10 cellular contexts compared by ENCODE assay signal in the genomic region with DNA sequence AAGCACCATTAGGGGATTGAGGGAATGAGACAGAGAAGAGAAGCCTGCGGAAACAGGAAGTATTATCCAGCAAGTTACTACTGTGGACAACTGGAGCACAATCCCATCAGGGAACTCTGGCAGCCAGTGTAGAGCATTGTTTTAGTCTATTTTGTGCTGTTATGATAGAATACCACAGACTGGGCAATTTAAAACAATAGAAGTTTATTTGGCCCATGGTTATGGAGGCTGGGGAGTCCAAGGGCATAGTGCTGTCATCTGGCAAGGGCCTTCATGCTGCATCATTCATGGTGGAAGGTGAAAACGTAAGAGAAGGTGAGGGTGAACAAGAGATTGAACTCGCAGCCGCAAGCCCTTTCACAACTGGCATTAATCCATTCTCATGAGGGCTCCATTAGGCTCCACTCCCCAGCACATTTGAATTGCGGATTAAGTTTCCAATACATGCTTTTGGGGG. TPM values are rescaled to one million over a fixed set of nuclear protein-coding genes. Genes with fewer than 3 reads are reported as not detected.
DNase-seq lines count a peak whose midpoint lies in the region; ATAC-seq and TF ChIP-seq lines count a peak whose summit lies in the region.
"Had no signal": no experiment of that assay in that cellular context is flagged by ENCODE, and none has a peak within 500 bp of the region (broad histone marks: within the 10 kb centered on the region; RNA-seq: fewer than 3 reads in every experiment).

No MANE protein-coding gene starts in this region.

- no peaks in the 10 kb centered on the region for H3K79me2 ChIP-seq in osteoblast (ENCODE audit: insufficient read depth, low read length)

- H3K9me3 ChIP-seq in BLaER1 (no peaks in the 10 kb centered on the region), HUES6 (ENCODE audit: control insufficient read depth, insufficient read depth, low read depth, low read length) (peaks cover 9% of the 10 kb centered on the region), osteoblast (ENCODE audit: low read depth, low read length) (no peaks in the 10 kb centered on the region)

- no peaks in the 10 kb centered on the region for H3K9me3 Mint-ChIP-seq in dendritic cell treated with granulocyte-macrophage colony-stimulating factor and Interleukin-4, amounts not matched to agents 40 ng/mL and 50 ng/mL, for 4 days

- no peak overlapping the region for H2AFZ ChIP-seq in osteoblast (ENCODE audit: low read length)

- H3K4me3 ChIP-seq in BLaER1 = no peak overlapping the region
- H3K4me3 ChIP-seq in HUES6 (ENCODE audit: low read depth, low read length) = no peak overlapping the region
- H3K4me3 ChIP-seq in osteoblast (ENCODE audit: insufficient read depth, low read length) = no peak overlapping the region

- H3K9ac ChIP-seq in BLaER1 (no peak overlapping the region), HUES6 (ENCODE audit: low read length) (no peak overlapping the region)

- TF ChIP-seq CTCF in osteoblast (IDR thresholded peaks at IDR 0.05; ENCODE audit: extremely low read depth, low read depth, low read length) = no peak

- H3K27ac ChIP-seq in BLaER1 (no peak overlapping the region), HUES6 (ENCODE audit: low read depth, low read length) (peak overlapping the region; percentile 82), osteoblast (ENCODE audit: low read depth, low read length) (peak overlapping the region; percentile 46)

- H3K27me3 ChIP-seq in BLaER1 (peaks cover 13% of the 10 kb centered on the region; the same call in 1 of the 2 replicates), HUES6 (ENCODE audit: control insufficient read depth, insufficient read depth, low read length) (no peaks in the 10 kb centered on the region), osteoblast (ENCODE audit: insufficient read depth, low read length) (no peaks in the 10 kb centered on the region)

- H4K20me1 ChIP-seq in BLaER1 (no peaks in the 10 kb centered on the region; the same call in 1 of the 2 replicates), osteoblast (ENCODE audit: insufficient read depth, low read length) (no peaks in the 10 kb centered on the region)

- no peak for ATAC-seq in GM18867 (IDR thresholded peaks at IDR 0.05; ENCODE audit: unreplicated experiment)

- DNase-seq in osteoblast (ENCODE audit: insufficient read length, low spot score, missing footprints) (no peak), superior temporal gyrus (ENCODE audit: extremely low spot score) (no peak), mesenteric fat pad (ENCODE audit: low spot score) (no peak), hypothalamus (lab: John Stamatoyannopoulos, UW) (no peak)
- DNase-seq: activated CD4-positive, alpha-beta T cell treated with anti-CD3 and anti-CD28 coated beads for 4 hours; stimulated activated naive CD8-positive, alpha-beta T cell treated with anti-CD3 and anti-CD28 coated beads, Interleukin-15, Interleukin-2, amounts not matched to agents 100 U/mL and 50 U/mL, for 24 hours had no signal

- no peaks in the 10 kb centered on the region for H3K36me3 Mint-ChIP-seq in dendritic cell treated with granulocyte-macrophage colony-stimulating factor and Interleukin-4, amounts not matched to agents 40 ng/mL and 50 ng/mL, for 4 days (ENCODE audit: low read depth)

- peak overlapping the region; percentile 56 for H3K27ac Mint-ChIP-seq in dendritic cell treated with granulocyte-macrophage colony-stimulating factor and Interleukin-4, amounts not matched to agents 40 ng/mL and 50 ng/mL, for 4 days

- peak overlapping the region; percentile 81 for H3K4me2 ChIP-seq in BLaER1
- H3K4me2 ChIP-seq in osteoblast (ENCODE audit: insufficient read depth, low read length) = peak overlapping the region; percentile 77

- peaks cover 63% of the 10 kb centered on the region for H3K4me1 Mint-ChIP-seq in dendritic cell treated with granulocyte-macrophage colony-stimulating factor and Interleukin-4, amounts not matched to agents 40 ng/mL and 50 ng/mL, for 4 days (ENCODE audit: low read depth)

- peaks cover 60% of the 10 kb centered on the region for H3K4me1 ChIP-seq in BLaER1
- peaks cover 27% of the 10 kb centered on the region for H3K4me1 ChIP-seq in HUES6 (ENCODE audit: control insufficient read depth, insufficient read depth, low read length)
- H3K4me1 ChIP-seq in osteoblast (ENCODE audit: insufficient read depth, low read length) = peaks cover 35% of the 10 kb centered on the region

- no peak overlapping the region for H3K4me3 Mint-ChIP-seq in dendritic cell treated with granulocyte-macrophage colony-stimulating factor and Interleukin-4, amounts not matched to agents 40 ng/mL and 50 ng/mL, for 4 days

- intact Hi-C loops in dendritic cell treated with granulocyte-macrophage colony-stimulating factor and Interleukin-4, amounts not matched to agents 40 ng/mL and 50 ng/mL, for 4 days (cut with micrococcal nuclease) = no loop called here

- H3K27me3 Mint-ChIP-seq in dendritic cell treated with granulocyte-macrophage colony-stimulating factor and Interleukin-4, amounts not matched to agents 40 ng/mL and 50 ng/mL, for 4 days = no peaks in the 10 kb centered on the region

- no peaks in the 10 kb centered on the region for H3K36me3 ChIP-seq in BLaER1
- H3K36me3 ChIP-seq in HUES6 (ENCODE audit: control insufficient read depth, insufficient read depth, low read length) = no peaks in the 10 kb centered on the region
- no peaks in the 10 kb centered on the region for H3K36me3 ChIP-seq in osteoblast (ENCODE audit: insufficient read depth, low read length)

RNA-seq across cellular contexts. Expression of gene SLC9A8, which starts 43.5 kb away (rescaled TPM):
- total RNA-seq in osteoblast (6.9 and 9.7 TPM in 2 replicates), mesenteric fat pad (12.7 TPM)

RNA-seq across cellular contexts. Expression of gene B4GALT5, which starts 55.5 kb away (rescaled TPM):
- 35.8 and 43.9 TPM in 2 replicates for total RNA-seq in osteoblast
- 54.2 TPM for total RNA-seq in mesenteric fat pad
